In genomic region chr6:15441982-15442381, GRCh38 we compare ENCODE assay signal across 10 cellular contexts.
DNase-seq lines count a peak whose midpoint lies in the region; ATAC-seq, FAIRE-seq and TF ChIP-seq lines count a peak whose summit lies in the region.
"Had no signal": no experiment of that assay in that cellular context is flagged by ENCODE, and none has a peak within 500 bp of the region (broad histone marks: within the 10 kb centered on the region; RNA-seq: fewer than 3 reads in every experiment).

No MANE protein-coding gene starts in this region.

- TF ChIP-seq EP300 in HepG2 (IDR thresholded peaks at IDR 0.05; ENCODE audit: low read depth in 2 of 2, low read length in 2 of 2) (no peak), HepG2 (CRISPR knock-in tag; IDR thresholded peaks at IDR 0.05; ENCODE audit: borderline replicate concordance) (no peak)

- BruUV-seq in HepG2 (replicated peaks; lab: Mats Ljungman, UMichigan) (no TSS peak), A673 (replicated peaks; lab: Mats Ljungman, UMichigan) (no TSS peak)

- no peak for ATAC-seq in HepG2
- ATAC-seq in WTC11, result no peak
- peak; percentile 73 for ATAC-seq in left lobe of liver
- ATAC-seq in GM21576 (IDR thresholded peaks at IDR 0.05; ENCODE audit: unreplicated experiment), result no peak

- H3K9me3 ChIP-seq in liver (ENCODE audit: control insufficient read depth in 4 of 4, low read length in 3 of 4) (no peaks in the 10 kb centered on the region), HepG2 (ENCODE audit: low read length) (no peaks in the 10 kb centered on the region), A673 (ENCODE audit: low read depth, low read length, poor library complexity, severe bottlenecking) (no peaks in the 10 kb centered on the region)

- peaks cover 3 to 35% (median 23%) of the 10 kb centered on the region in 4 donors for H3K4me1 ChIP-seq in liver (ENCODE audit: control insufficient read depth in 4 of 4, insufficient read depth in 4 of 4, low read length in 3 of 4)
- peaks cover 15% of the 10 kb centered on the region for H3K4me1 ChIP-seq in HepG2 (ENCODE audit: insufficient read depth, low read length)
- H3K4me1 ChIP-seq in A673 (ENCODE audit: insufficient read depth, low read length, poor library complexity, severe bottlenecking), result peaks cover 80% of the 10 kb centered on the region

- H3K79me2 ChIP-seq in HepG2 (ENCODE audit: insufficient read depth, low read length), result peaks cover 13% of the 10 kb centered on the region

- TF ChIP-seq CTCF in liver (IDR thresholded peaks at IDR 0.05; ENCODE audit: low read depth, low read length, missing input control), result no peak
- no peak for TF ChIP-seq CTCF in HepG2 (CRISPR knock-in tag; IDR thresholded peaks at IDR 0.05)
- no peak for TF ChIP-seq CTCF in WTC11 (IDR thresholded peaks at IDR 0.05)
- TF ChIP-seq CTCF in A673 (conservative IDR thresholded peaks at IDR 0.05; ENCODE audit: low read depth, low read length), result no peak

- peaks cover 94% of the 10 kb centered on the region for H3K4me1 Mint-ChIP-seq in WTC11

- in situ Hi-C loops in HepG2 (cut with HindIII; ENCODE audit: extremely low pct_ligation_motif_present, low pct_unique_long_range_greater_than_20kb), result no loop called here

- POLR2A ChIA-PET in HepG2 (lab: Yijun Ruan, JAX) (no interaction called here), WTC11 (lab: Charles Lee) (no interaction called here), A673 (lab: Charles Lee; ENCODE audit: low non-redundant PET) (no interaction called here)

- no peak overlapping the region for H3K4me2 ChIP-seq in HepG2 (ENCODE audit: low read depth, low read length)

- no peak overlapping the region for H3K4me3 ChIP-seq in liver (ENCODE audit: low read depth in 1 of 3, low read length in 3 of 3)
- H3K4me3 ChIP-seq in HepG2 (replicated peaks in 1 of 3; ENCODE audit: insufficient read depth in 1 of 3, low read depth in 2 of 3, low read length in 3 of 3), result no peak overlapping the region
- H3K4me3 ChIP-seq in A673 (ENCODE audit: low read depth, low read length, poor library complexity, severe bottlenecking), result no peak overlapping the region

- 42% methylated on average over 4 of the region's 4 CpGs for WGBS in liver
- WGBS in HepG2 (ENCODE audit: low lambda C conversion rate), result 90% methylated on average over 4 of the region's 4 CpGs

- peak overlapping the region; percentile 89; the same call in 1 of the 2 replicates for H3K27ac Mint-ChIP-seq in WTC11

- no peaks in the 10 kb centered on the region for H3K36me3 Mint-ChIP-seq in WTC11

- no peaks in the 10 kb centered on the region for H3K9me3 Mint-ChIP-seq in WTC11

- no peak for FAIRE-seq in HepG2 (lab: Jason Lieb, UNC)
- FAIRE-seq: H54 had no signal

- intact Hi-C loops in HepG2 (cut with micrococcal nuclease; ENCODE audit: unreplicated experiment), result loop anchor here (5.0 kb wide), 2 partner anchors 50 to 195 kb away; partner anchors contain the start of gene JARID2
- intact Hi-C loops in A673 (cut with micrococcal nuclease; ENCODE audit: unreplicated experiment), result no loop called here

- TF ChIP-seq RAD21 in liver (IDR thresholded peaks at IDR 0.05) (peak; percentile 21 to 38), HepG2 (CRISPR knock-in tag; IDR thresholded peaks at IDR 0.05) (no peak)

- CTCF ChIA-PET in HepG2 (lab: Yijun Ruan, JAX; ENCODE audit: low intra/inter-chr PET ratio, low total read pairs) (interaction anchor here (0.7 to 1.5 kb wide), 3 partner anchors 52 to 193 kb away, joined by 4 to 6 read pairs (median 4); no protein-coding TSS in a partner anchor), WTC11 (lab: Charles Lee) (interaction anchor here (1.1 to 1.6 kb wide), 2 partner anchors 52 to 1312 kb away, joined by 3 read pairs; no protein-coding TSS in a partner anchor), A673 (lab: Charles Lee) (interaction anchor here (0.7 kb wide), 1 partner anchor 257 kb away, joined by 3 read pairs; no protein-coding TSS in a partner anchor)

- no peak overlapping the region for H3K4me3 Mint-ChIP-seq in WTC11
- H3K4me3 Mint-ChIP-seq: B cell had no signal

- no peak for TF ChIP-seq POLR2A in HepG2 (IDR thresholded peaks at IDR 0.05; ENCODE audit: insufficient read depth in 1 of 2, low read depth in 2 of 2, low read length in 2 of 2)

- H3K27me3 Mint-ChIP-seq in WTC11 (ENCODE audit: low read depth), result no peaks in the 10 kb centered on the region
- H3K27me3 Mint-ChIP-seq: B cell had no signal

- H3K9ac ChIP-seq in liver (ENCODE audit: low read depth in 1 of 2, low read length in 2 of 2), result no peak overlapping the region
- H3K9ac ChIP-seq in HepG2 (ENCODE audit: insufficient read depth, low read depth, low read length), result no peak overlapping the region

- no peaks in the 10 kb centered on the region for H3K27me3 ChIP-seq in liver (ENCODE audit: control insufficient read depth in 4 of 4, insufficient read depth in 4 of 4, low read length in 3 of 4)
- no peaks in the 10 kb centered on the region for H3K27me3 ChIP-seq in HepG2 (ENCODE audit: control insufficient read depth in 1 of 2, insufficient read depth in 2 of 2, low read length in 2 of 2)
- H3K27me3 ChIP-seq in A673 (replicated peaks; ENCODE audit: insufficient read depth, low read depth, low read length, poor library complexity), result peaks cover 6% of the 10 kb centered on the region

- DNase-seq in HepG2 (ENCODE audit: low spot score) (no peak), WTC11 (ENCODE audit: low spot score) (no peak), left lobe of liver (ENCODE audit: low spot score) (no peak), A673 (ENCODE audit: low spot score) (no peak), AML-193 (lab: John Stamatoyannopoulos, UW) (no peak)
- DNase-seq: NCI-H2081 treated with DMSO at 0.1 percent for 48 hours had no signal

- H3K27ac ChIP-seq in liver (ENCODE audit: low read depth in 1 of 2, low read length in 2 of 2) (peak overlapping the region in 1 of 2 donors; percentile 40), HepG2 (ENCODE audit: extremely low read length, insufficient read depth, low read length) (no peak overlapping the region), A673 (ENCODE audit: low read depth, low read length, poor library complexity, severe bottlenecking) (no peak overlapping the region)

- no peak overlapping the region for H2AFZ ChIP-seq in HepG2 (ENCODE audit: low read length)

- H3K36me3 ChIP-seq in liver (ENCODE audit: control insufficient read depth in 4 of 4, insufficient read depth in 3 of 4, low read depth in 1 of 4, low read length in 3 of 4), result no peaks in the 10 kb centered on the region
- H3K36me3 ChIP-seq in HepG2 (replicated peaks in 1 of 2; ENCODE audit: control insufficient read depth in 1 of 2, insufficient read depth in 2 of 2, low read length in 2 of 2), result no peaks in the 10 kb centered on the region
- H3K36me3 ChIP-seq in A673 (ENCODE audit: insufficient read depth, low read length, poor library complexity, severe bottlenecking), result no peaks in the 10 kb centered on the region

- no peaks in the 10 kb centered on the region for H4K20me1 ChIP-seq in HepG2 (ENCODE audit: insufficient read depth, low read length)

TF ChIP-seq in liver, 16 proteins besides CTCF, POLR2A, EP300 and RAD21:
- TF ChIP-seq ATF3 (IDR thresholded peaks at IDR 0.05), result no peak
- TF ChIP-seq EGR1 (IDR thresholded peaks at IDR 0.05; ENCODE audit: low read depth in 2 of 2), result no peak
- TF ChIP-seq RXRA (IDR thresholded peaks at IDR 0.05), result peak; percentile 9 to 51

TF ChIP-seq in HepG2, 621 proteins besides CTCF, POLR2A, EP300 and RAD21 (continues in another document):
- TF ChIP-seq CEBPB (IDR thresholded peaks at IDR 0.05; ENCODE audit: borderline replicate concordance, low read depth, low read length) (no peak), RORA (CRISPR knock-in tag; IDR thresholded peaks at IDR 0.05) (no peak), ARNT (IDR thresholded peaks at IDR 0.05) (no peak), SRSF4 (IDR thresholded peaks at IDR 0.05; ENCODE audit: low read depth, low read length, poor library complexity, severe bottlenecking) (no peak)
- TF ChIP-seq, protein P1, sequence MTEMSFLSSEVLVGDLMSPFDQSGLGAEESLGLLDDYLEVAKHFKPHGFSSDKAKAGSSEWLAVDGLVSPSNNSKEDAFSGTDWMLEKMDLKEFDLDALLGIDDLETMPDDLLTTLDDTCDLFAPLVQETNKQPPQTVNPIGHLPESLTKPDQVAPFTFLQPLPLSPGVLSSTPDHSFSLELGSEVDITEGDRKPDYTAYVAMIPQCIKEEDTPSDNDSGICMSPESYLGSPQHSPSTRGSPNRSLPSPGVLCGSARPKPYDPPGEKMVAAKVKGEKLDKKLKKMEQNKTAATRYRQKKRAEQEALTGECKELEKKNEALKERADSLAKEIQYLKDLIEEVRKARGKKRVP (CRISPR knock-in tag; IDR thresholded peaks at IDR 0.05), result no peak
- TF ChIP-seq, protein P2, sequence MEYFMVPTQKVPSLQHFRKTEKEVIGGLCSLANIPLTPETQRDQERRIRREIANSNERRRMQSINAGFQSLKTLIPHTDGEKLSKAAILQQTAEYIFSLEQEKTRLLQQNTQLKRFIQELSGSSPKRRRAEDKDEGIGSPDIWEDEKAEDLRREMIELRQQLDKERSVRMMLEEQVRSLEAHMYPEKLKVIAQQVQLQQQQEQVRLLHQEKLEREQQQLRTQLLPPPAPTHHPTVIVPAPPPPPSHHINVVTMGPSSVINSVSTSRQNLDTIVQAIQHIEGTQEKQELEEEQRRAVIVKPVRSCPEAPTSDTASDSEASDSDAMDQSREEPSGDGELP (IDR thresholded peaks at IDR 0.05; ENCODE audit: borderline replicate concordance, low read depth), result no peak

TF ChIP-seq in WTC11, 78 proteins besides CTCF, POLR2A, EP300 and RAD21 (continues in another document):
- no peak for TF ChIP-seq ZNF671 (CRISPR knock-in tag; IDR thresholded peaks at IDR 0.05)
- no peak for TF ChIP-seq HMGXB4 (CRISPR knock-in tag; IDR thresholded peaks at IDR 0.05)
- TF ChIP-seq SMAD3 (CRISPR knock-in tag; IDR thresholded peaks at IDR 0.05; ENCODE audit: borderline replicate concordance), result no peak
- TF ChIP-seq TEAD1 (CRISPR knock-in tag; IDR thresholded peaks at IDR 0.05), result no peak
